Comparison of ENCODE assay signal across 17 cellular contexts in the genomic region with DNA sequence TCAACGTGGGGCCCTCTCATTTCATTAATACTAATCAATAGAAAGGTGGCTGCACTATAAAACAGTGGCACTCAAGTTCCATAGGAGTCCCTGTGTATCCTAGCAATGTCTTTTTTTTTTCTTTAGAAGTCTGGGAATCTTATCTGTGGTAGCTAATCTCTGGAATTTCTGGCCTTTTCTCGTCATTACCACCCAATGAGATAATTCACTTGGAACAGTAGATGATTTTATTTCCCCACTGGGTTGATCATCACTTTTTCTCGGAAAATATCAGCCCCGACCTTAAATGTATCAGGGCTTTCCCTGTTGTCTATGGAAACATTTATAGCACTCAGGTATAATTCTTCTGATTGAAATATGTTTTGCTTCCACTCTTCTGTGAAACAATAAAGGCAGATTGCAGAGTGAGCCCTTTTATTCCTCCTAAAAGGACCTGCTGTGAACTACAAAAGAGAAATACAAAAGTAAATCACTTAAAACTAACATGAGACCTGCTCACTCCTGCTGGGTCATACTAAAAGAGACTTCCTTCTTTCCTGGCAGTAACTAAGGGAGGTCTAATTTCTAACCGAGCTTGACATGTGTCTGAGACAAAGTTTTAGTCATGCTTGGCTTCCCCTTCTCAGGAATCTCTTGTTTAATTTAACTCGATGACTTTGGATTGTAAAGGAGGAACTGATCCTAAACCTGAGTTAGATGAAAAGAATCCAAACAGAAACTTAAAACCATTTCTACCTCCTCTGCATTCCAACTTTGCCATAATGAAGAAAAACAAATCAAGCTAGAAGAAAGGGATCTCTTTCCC.
DNase-seq lines count a peak whose midpoint lies in the region; ATAC-seq and TF ChIP-seq lines count a peak whose summit lies in the region.
"Had no signal": no experiment of that assay in that cellular context is flagged by ENCODE, and none has a peak within 500 bp of the region (broad histone marks: within the 10 kb centered on the region; RNA-seq: fewer than 3 reads in every experiment).

No MANE protein-coding gene starts in this region.

- ATAC-seq in HG02852 (IDR thresholded peaks at IDR 0.05; ENCODE audit: unreplicated experiment): no peak
- ATAC-seq in HG02885 (IDR thresholded peaks at IDR 0.05; ENCODE audit: poor library complexity, unreplicated experiment): no peak
- ATAC-seq: Panc1 had no signal

- H3K4me3 Mint-ChIP-seq in nephron progenitor cell: peak overlapping the region; percentile 48
- H3K4me3 Mint-ChIP-seq: CD4-positive, CD25-positive, alpha-beta regulatory T cell had no signal

- TF ChIP-seq CTCF in epithelial cell of esophagus (IDR thresholded peaks at IDR 0.05; ENCODE audit: insufficient read depth, low read depth, low read length, missing control alignments) (no peak), nephron progenitor cell (IDR thresholded peaks at IDR 0.05) (no peak)

- peaks cover 10% of the 10 kb centered on the region for H3K9me3 Mint-ChIP-seq in nephron progenitor cell

- no peak overlapping the region for H3K4me3 ChIP-seq in epithelial cell of esophagus (ENCODE audit: low read length)
- H3K4me3 ChIP-seq: esophagus muscularis mucosa, pancreas had no signal

- peaks cover 68% of the 10 kb centered on the region for H3K4me1 Mint-ChIP-seq in nephron progenitor cell
- H3K4me1 Mint-ChIP-seq: CD4-positive, CD25-positive, alpha-beta regulatory T cell had no signal

- peak overlapping the region; percentile 98 for H3K27ac Mint-ChIP-seq in nephron progenitor cell
- H3K27ac Mint-ChIP-seq: CD4-positive, CD25-positive, alpha-beta regulatory T cell had no signal

- H3K27me3 Mint-ChIP-seq in nephron progenitor cell (ENCODE audit: low read depth, poor library complexity): no peaks in the 10 kb centered on the region
- H3K27me3 Mint-ChIP-seq: CD4-positive, CD25-positive, alpha-beta regulatory T cell had no signal

- DNase-seq in GM03348 (ENCODE audit: low spot score): peak; percentile 24
- DNase-seq in NCI-H69 (lab: John Stamatoyannopoulos, UW): peak; percentile 97
- peak; percentile 29 for DNase-seq in epithelial cell of esophagus (ENCODE audit: low read depth)
- DNase-seq in nephron progenitor cell: no peak
- DNase-seq in NCI-H510A treated with DMSO at 0.1 percent for 48 hours (lab: John Stamatoyannopoulos, UW): no peak
- DNase-seq in stimulated activated CD4-positive, alpha-beta T cell treated with anti-CD3 and anti-CD28 coated beads, Interleukin-2, amount 100 ng/mL, for 24 hours: no peak
- DNase-seq: CD4-positive, CD25-positive, alpha-beta regulatory T cell; left cardiac atrium; NCI-H1694; pancreas; stimulated activated CD4-positive, alpha-beta T cell treated with anti-CD3 and anti-CD28 coated beads, Interleukin-4, amount 100 ng/mL, for 4 hours; substantia nigra had no signal

- H3K36me3 Mint-ChIP-seq in nephron progenitor cell (ENCODE audit: low read depth): no peaks in the 10 kb centered on the region
- H3K36me3 Mint-ChIP-seq: brain; CD4-positive, CD25-positive, alpha-beta regulatory T cell had no signal

Comparison
In these comparisons a context has a peak if more than half of its experiments do, and no peak if none do; other contexts are left out.
1. DNase-seq: peak in GM03348 (single experiment), NCI-H69 (single experiment) and epithelial cell of esophagus (single experiment); none in nephron progenitor cell (single experiment), NCI-H510A treated with DMSO at 0.1 percent for 48 hours (single experiment) and stimulated activated CD4-positive, alpha-beta T cell treated with anti-CD3 and anti-CD28 coated beads, Interleukin-2, amount 100 ng/mL, for 24 hours (0 of 2).